Comparison of ENCODE assay signal across 8 cellular contexts in genomic region chr5:69167488-69167845, GRCh38. TPM values are rescaled to one million over a fixed set of nuclear protein-coding genes. Genes with fewer than 3 reads are reported as not detected.
DNase-seq lines count a peak whose midpoint lies in the region; ATAC-seq and TF ChIP-seq lines count a peak whose summit lies in the region.

No MANE protein-coding gene starts in this region.

- H3K27me3 Mint-ChIP-seq in type B pancreatic cell, result no peaks in the 10 kb centered on the region

- H3K4me2 ChIP-seq in GM23248 (ENCODE audit: unreplicated experiment), result peak overlapping the region; percentile 86

- DNase-seq in AG04450 (ENCODE audit: low read depth, low spot score), result no peak
- peak; percentile 58 for DNase-seq in GM23248
- DNase-seq in adipocyte (ENCODE audit: low read depth), result peak; percentile 34
- no peak for DNase-seq in left lung
- DNase-seq in type B pancreatic cell (ENCODE audit: extremely low spot score, unreplicated experiment), result no peak
- DNase-seq in inferior parietal cortex (ENCODE audit: extremely low spot score), result no peak
- DNase-seq in islet precursor cell, result no peak
- no peak for DNase-seq in NCI-H1436 treated with DMSO at 0.1 percent for 48 hours (lab: John Stamatoyannopoulos, UW)

- peaks cover 10% of the 10 kb centered on the region for H3K9me3 Mint-ChIP-seq in type B pancreatic cell

- H3F3A ChIP-seq in GM23248 (ENCODE audit: insufficient read depth), result no peaks in the 10 kb centered on the region

- H4K20me1 ChIP-seq in GM23248 (ENCODE audit: insufficient read depth), result no peaks in the 10 kb centered on the region

- peak overlapping the region; percentile 90 for H3K4me3 ChIP-seq in AG04450 (ENCODE audit: low read depth, low read length)
- H3K4me3 ChIP-seq in GM23248, result peak overlapping the region; percentile 92
- H3K4me3 ChIP-seq in adipocyte (ENCODE audit: low read length), result peak overlapping the region; percentile 89
- peak overlapping the region; percentile 63 to 82 for H3K4me3 ChIP-seq in left lung

- peaks cover 19% of the 10 kb centered on the region for H3K36me3 Mint-ChIP-seq in type B pancreatic cell

- ATAC-seq in left lung, result peak; percentile 7

- 2 to 5% methylated on average over 11 of the region's 11 CpGs for WGBS in GM23248 (ENCODE audit: low coverage in 1 of 2, low lambda C conversion rate in 2 of 2, missing lambda C conversion rate in 2 of 2), 2 experiments

- H3K27ac Mint-ChIP-seq in type B pancreatic cell, result peak overlapping the region; percentile 94

- peaks cover 19% of the 10 kb centered on the region for H3K4me1 Mint-ChIP-seq in type B pancreatic cell (ENCODE audit: unreplicated experiment)

- H2AFZ ChIP-seq in GM23248, result peak overlapping the region; percentile 94

- H3K27ac ChIP-seq in AG04450 (ENCODE audit: low read depth, low read length) (peak overlapping the region; percentile 60), GM23248 (peak overlapping the region; percentile 60), left lung (peak overlapping the region in 1 of 2 donors; percentile 69)

- intact Hi-C loops in left lung (cut with DNase I), result no loop called here

- POLR2A ChIA-PET in AG04450 (lab: Yijun Ruan, JAX), result no interaction called here

- H3K9me3 ChIP-seq in AG04450 (ENCODE audit: control insufficient read depth, insufficient read depth, low read length) (no peaks in the 10 kb centered on the region; the same call in 1 of the 2 replicates), GM23248 (ENCODE audit: low read depth) (no peaks in the 10 kb centered on the region), adipocyte (ENCODE audit: control insufficient read depth, low read length) (no peaks in the 10 kb centered on the region), left lung (no peaks in the 10 kb centered on the region)

- H3K36me3 ChIP-seq in GM23248 (ENCODE audit: low read depth), result 0 out of 2 replicates have a peak, but pooled peaks cover 7% of the 10 kb centered on the region
- H3K36me3 ChIP-seq in adipocyte (ENCODE audit: control insufficient read depth, insufficient read depth, low read length, severe bottlenecking), result peaks cover 8% of the 10 kb centered on the region
- H3K36me3 ChIP-seq in left lung, result peaks cover 0 to 10% of the 10 kb centered on the region in 2 donors

- no peaks in the 10 kb centered on the region for H3K9me2 ChIP-seq in GM23248 (ENCODE audit: insufficient read depth)

- in situ Hi-C loops in GM23248 (cut with MboI), result no loop called here

- CTCF ChIA-PET in AG04450 (lab: Charles Lee), result no interaction called here

- peak overlapping the region; percentile 97 for H3K4me3 Mint-ChIP-seq in type B pancreatic cell

- H3K27me3 ChIP-seq in AG04450 (ENCODE audit: control insufficient read depth, insufficient read depth, low read length) (no peaks in the 10 kb centered on the region), GM23248 (replicated peaks; ENCODE audit: insufficient read depth) (no peaks in the 10 kb centered on the region), adipocyte (replicated peaks; ENCODE audit: control insufficient read depth, insufficient read depth, low read length) (no peaks in the 10 kb centered on the region), left lung (no peaks in the 10 kb centered on the region)

- 0 out of 2 replicates have a peak, but pooled peaks cover 7% of the 10 kb centered on the region for H3K4me1 ChIP-seq in GM23248 (ENCODE audit: insufficient read depth)
- peaks cover 15% of the 10 kb centered on the region for H3K4me1 ChIP-seq in adipocyte (ENCODE audit: control insufficient read depth, insufficient read depth, low read length)
- peaks cover 0 to 17% of the 10 kb centered on the region in 2 donors for H3K4me1 ChIP-seq in left lung

- H3K9ac ChIP-seq in GM23248 (peak overlapping the region; percentile 83), adipocyte (ENCODE audit: low read length) (peak overlapping the region; percentile 74)

- peaks cover 49% of the 10 kb centered on the region for H3K79me2 ChIP-seq in GM23248 (ENCODE audit: insufficient read depth)

- TF ChIP-seq CTCF in AG04450 (IDR thresholded peaks at IDR 0.05; ENCODE audit: low read depth, low read length) (no peak), left lung (IDR thresholded peaks at IDR 0.05) (no peak), type B pancreatic cell (conservative IDR thresholded peaks at IDR 0.05) (no peak)

RNA-seq across cellular contexts. Expression of gene CCNB1, which starts 0.5 kb away (rescaled TPM):
- polyA plus RNA-seq in AG04450 (2011; rRNA removed) (36.7 and 58.0 TPM in 2 replicates), GM23248 (2016; fragmentation: Nextera tagmentation; extraction: Ambion mirVana) (94.3 and 94.6 TPM in 2 replicates)
- polyA minus RNA-seq in AG04450 (2011; rRNA and poly(A)+ RNA removed), result 21.5 and 35.0 TPM in 2 replicates
- 66.7 and 73.6 TPM in 2 replicates for total RNA-seq in GM23248 (2014; rRNA removed; shearing (Covaris generic))
- total RNA-seq in left lung (10 to 100 TPM in 1 of 2 donors, 1 to 10 TPM in 1; 8.9 to 30.0 TPM), type B pancreatic cell (ENCODE audit: low replicate concordance) (66.8 and 169 TPM in 2 replicates)

RNA-seq across cellular contexts. Expression of gene CENPH, which starts 21.9 kb away (rescaled TPM):
- polyA plus RNA-seq in AG04450 (2011; rRNA removed) (3.8 and 5.9 TPM in 2 replicates), GM23248 (2016; fragmentation: Nextera tagmentation; extraction: Ambion mirVana) (11.0 and 12.5 TPM in 2 replicates)
- polyA minus RNA-seq in AG04450 (2011; rRNA and poly(A)+ RNA removed), result 0.83 and 1.5 TPM in 2 replicates
- 14.7 and 16.7 TPM in 2 replicates for total RNA-seq in GM23248 (2014; rRNA removed; shearing (Covaris generic))
- total RNA-seq in left lung (1 to 10 TPM; 4.1 to 6.4 TPM), type B pancreatic cell (ENCODE audit: low replicate concordance) (10.2 and 27.0 TPM in 2 replicates)

Comparison
In these comparisons a context has a peak if more than half of its experiments do, and no peak if none do; other contexts are left out.
1. DNase-seq: peak in GM23248 (single experiment) and adipocyte (single experiment); none in AG04450 (single experiment), left lung (0 of 2), type B pancreatic cell (single experiment), inferior parietal cortex (single experiment), islet precursor cell (single experiment) and NCI-H1436 treated with DMSO at 0.1 percent for 48 hours (single experiment).
2. Peak in every context shown above with its lines, with median percentiles within 50 percentile points of each other: H3K4me3 ChIP-seq.